23 cellular contexts compared by ENCODE assay signal in genomic region chr4:151248519-151248918, GRCh38. TPM values are rescaled to one million over a fixed set of nuclear protein-coding genes. Genes with fewer than 3 reads are reported as not detected.
"Had no signal": no experiment of that assay in that cellular context is flagged by ENCODE, and none has a peak within 500 bp of the region (broad histone marks: within the 10 kb centered on the region; RNA-seq: fewer than 3 reads in every experiment).

No MANE protein-coding gene starts in this region.

- H3K27ac ChIP-seq: HL-60, KMS-11, SJSA1, SK-N-MC had no signal

- H3K27me3 ChIP-seq: SJSA1 had no signal

- DNase-seq: Kasumi-1, MM.1S, NCI-H1092 treated with DMSO at 0.1 percent for 48 hours, NCI-H1436, NCI-H187, NCI-H2029, NCI-H2081 treated with DMSO at 0.1 percent for 48 hours, NCI-H2171, NCI-H226, NCI-H446, NCI-H510A, NCI-H524 treated with DMSO at 0.1 percent for 48 hours, NCI-H69, NCI-H774, Right ventricle myocardium superior, RPMI8226, SIG-M5 had no signal

- H3K9me3 ChIP-seq: SJSA1 had no signal

- H3K36me3 ChIP-seq: SJSA1 had no signal

- ATAC-seq: K562 had no signal

- H3K4me3 ChIP-seq: K562, SJSA1, SK-N-MC had no signal

- H3K4me1 ChIP-seq: SJSA1 had no signal

RNA-seq across cellular contexts. Expression of gene PRSS48, which starts 28.4 kb away (rescaled TPM):
- total RNA-seq: K562, M059J, Right ventricle myocardium superior, SJSA1 had no signal
